In genomic region chr15:58324533-58324932, GRCh38 we compare ENCODE assay signal across 22 cellular contexts.
DNase-seq lines count a peak whose midpoint lies in the region; ATAC-seq, FAIRE-seq and TF ChIP-seq lines count a peak whose summit lies in the region.
"Had no signal": no experiment of that assay in that cellular context is flagged by ENCODE, and none has a peak within 500 bp of the region (broad histone marks: within the 10 kb centered on the region; RNA-seq: fewer than 3 reads in every experiment).

No MANE protein-coding gene starts in this region.

- no peaks in the 10 kb centered on the region for H3K27me3 Mint-ChIP-seq in endothelial cell (ENCODE audit: unreplicated experiment)

- H3K27ac ChIP-seq in A549 = no peak overlapping the region

- in situ Hi-C loops in KBM-7 (cut with MboI; ENCODE audit: low pct_unique_long_range_greater_than_20kb, low sequenced_read_pairs) = no loop called here

- H3K4me3 ChIP-seq in A549 = no peak overlapping the region
- H3K4me3 ChIP-seq: HAP-1 had no signal

- CTCF ChIA-PET in A549 (lab: Yijun Ruan, JAX) = interaction anchor here (1.4 kb wide), 1 partner anchor 15 kb away, joined by 3 read pairs; no protein-coding TSS in a partner anchor

- H3K9me3 ChIP-seq in A549 = peaks cover 15% of the 10 kb centered on the region
- H3K9me3 ChIP-seq: HAP-1 had no signal

- POLR2A ChIA-PET in A549 (lab: Yijun Ruan, JAX) = no interaction called here

- DNase-seq in A549 (ENCODE audit: low read depth in 1 of 2, low spot score in 1 of 2) (no peak), KBM-7 (peak; percentile 36), OCI-M1 (lab: John Stamatoyannopoulos, UW) (peak; percentile 23), endothelial cell (ENCODE audit: low spot score) (no peak), SIG-M5 treated with dmso at 0.1 percent for 504 hours (lab: John Stamatoyannopoulos, UW; ENCODE audit: unreplicated experiment) (no peak), NCI-H446 treated with DMSO at 0.1 percent for 48 hours (lab: John Stamatoyannopoulos, UW) (no peak)
- DNase-seq: 8988T; C1 segment of cervical spinal cord; Caco-2; CD4-positive, CD25-positive, alpha-beta regulatory T cell; CD8-positive, alpha-beta T cell; DMS 273 treated with DMSO at 0.1 percent for 48 hours; DMS53; DMS79 treated with DMSO at 0.1 percent for 48 hours; GF-D8; GOT3; HFFc6 had no signal

- TF ChIP-seq EP300 in A549 (IDR thresholded peaks at IDR 0.05) = no peak

- TF ChIP-seq RAD21 in A549 (conservative IDR thresholded peaks at IDR 0.05 in 1 of 2, IDR thresholded peaks at IDR 0.05 in 1 of 2) = no peak

- peak; percentile 89 for FAIRE-seq in A549 (lab: Jason Lieb, UNC)
- FAIRE-seq: GM12891, GM18507, H54 had no signal

- TF ChIP-seq CTCF in A549 (IDR thresholded peaks at IDR 0.05) = no peak
- no peak for TF ChIP-seq CTCF in endothelial cell (IDR thresholded peaks at IDR 0.05; ENCODE audit: unreplicated experiment)

- H3K36me3 Mint-ChIP-seq in endothelial cell (ENCODE audit: low read depth, unreplicated experiment) = peaks cover 8% of the 10 kb centered on the region
- H3K36me3 Mint-ChIP-seq: CD4-positive, CD25-positive, alpha-beta regulatory T cell; CD8-positive, alpha-beta T cell had no signal

- no peak overlapping the region for H3K4me3 Mint-ChIP-seq in endothelial cell (ENCODE audit: unreplicated experiment)
- H3K4me3 Mint-ChIP-seq: CD4-positive, CD25-positive, alpha-beta regulatory T cell; CD8-positive, alpha-beta T cell; HFFc6 had no signal

- ATAC-seq in A549 (no peak), HG02759 (IDR thresholded peaks at IDR 0.05; ENCODE audit: unreplicated experiment) (no peak)
- ATAC-seq: CD8-positive, alpha-beta T cell had no signal

- H3K4me2 ChIP-seq in A549 = no peak overlapping the region

- H3K27ac Mint-ChIP-seq in endothelial cell (ENCODE audit: unreplicated experiment) = peak overlapping the region; percentile 46
- H3K27ac Mint-ChIP-seq: CD4-positive, CD25-positive, alpha-beta regulatory T cell; CD8-positive, alpha-beta T cell; HFFc6 had no signal

- no peak for TF ChIP-seq POLR2A in A549 (IDR thresholded peaks at IDR 0.05; ENCODE audit: low read length)

- H3K9me3 Mint-ChIP-seq in endothelial cell (ENCODE audit: unreplicated experiment) = peaks cover 4% of the 10 kb centered on the region
- H3K9me3 Mint-ChIP-seq: CD8-positive, alpha-beta T cell; HFFc6 had no signal

- no peaks in the 10 kb centered on the region for H3K4me1 ChIP-seq in A549
- H3K4me1 ChIP-seq: Caco-2, HAP-1 had no signal

- H3K4me1 Mint-ChIP-seq in endothelial cell (ENCODE audit: unreplicated experiment) = peaks cover 29% of the 10 kb centered on the region
- H3K4me1 Mint-ChIP-seq: CD4-positive, CD25-positive, alpha-beta regulatory T cell had no signal

TF ChIP-seq in A549, 52 proteins besides CTCF, POLR2A, EP300 and RAD21:
- TF ChIP-seq HEYL (CRISPR knock-in tag; IDR thresholded peaks at IDR 0.05) (no peak), ELK1 (IDR thresholded peaks at IDR 0.05; ENCODE audit: low read depth, low read length) (no peak), REST (IDR thresholded peaks at IDR 0.05) (no peak), TFCP2L1 (CRISPR knock-in tag; IDR thresholded peaks at IDR 0.05) (no peak), RARB (CRISPR knock-in tag; IDR thresholded peaks at IDR 0.05) (no peak), NR3C1 (IDR thresholded peaks at IDR 0.05) (no peak), EHMT2 (IDR thresholded peaks at IDR 0.05; ENCODE audit: low read depth) (no peak), ZNF302 (CRISPR knock-in tag; IDR thresholded peaks at IDR 0.05) (no peak), FOSL2 (IDR thresholded peaks at IDR 0.05) (no peak), FOSL2 (CRISPR knock-in tag; IDR thresholded peaks at IDR 0.05) (no peak), CBX2 (IDR thresholded peaks at IDR 0.05; ENCODE audit: borderline replicate concordance, low read depth) (no peak)

Comparison
In these comparisons a context has a peak if more than half of its experiments do, and no peak if none do; other contexts are left out.
1. DNase-seq: peak in KBM-7 (single experiment) and OCI-M1 (single experiment); none in A549 (0 of 2), endothelial cell (single experiment), SIG-M5 treated with dmso at 0.1 percent for 504 hours (single experiment) and NCI-H446 treated with DMSO at 0.1 percent for 48 hours (single experiment).